ENCODE assay signal across 18 cellular contexts in genomic region chr10:17415046-17415643, GRCh38. TPM values are rescaled to one million over a fixed set of nuclear protein-coding genes. Genes with fewer than 3 reads are reported as not detected.
DNase-seq lines count a peak whose midpoint lies in the region; ATAC-seq, FAIRE-seq and TF ChIP-seq lines count a peak whose summit lies in the region.
"Had no signal": no experiment of that assay in that cellular context is flagged by ENCODE, and none has a peak within 500 bp of the region (broad histone marks: within the 10 kb centered on the region; RNA-seq: fewer than 3 reads in every experiment).

No MANE protein-coding gene starts in this region.

- H3K36me3 Mint-ChIP-seq in naive thymus-derived CD4-positive, alpha-beta T cell, result peaks cover 4 to 24% (median 7%) of the 10 kb centered on the region in 5 donors
- H3K36me3 Mint-ChIP-seq in Caco-2 (ENCODE audit: insufficient read depth, unreplicated experiment), result no peaks in the 10 kb centered on the region

- H3K9me3 ChIP-seq in K562 (replicated peaks; ENCODE audit: control insufficient read depth, insufficient read depth, low read depth, low read length), result no peaks in the 10 kb centered on the region
- H3K9me3 ChIP-seq in naive thymus-derived CD4-positive, alpha-beta T cell (ENCODE audit: control insufficient read depth in 2 of 3, low read length in 3 of 3), result no peaks in the 10 kb centered on the region
- no peaks in the 10 kb centered on the region for H3K9me3 ChIP-seq in Caco-2
- H3K9me3 ChIP-seq: A549, BE2C had no signal

- CTCF ChIA-PET in K562 (lab: Yijun Ruan, JAX; ENCODE audit: low intra/inter-chr PET ratio) (no interaction called here), Caco-2 (lab: Charles Lee) (no interaction called here)
- CTCF ChIA-PET in naive thymus-derived CD4-positive, alpha-beta T cell (lab: Charles Lee), result interaction anchor here (0.6 kb wide), 1 partner anchor 14 kb away, joined by 3 read pairs; no protein-coding TSS in a partner anchor

- intact Hi-C loops in K562 (cut with micrococcal nuclease) (no loop called here), Caco-2 (cut with micrococcal nuclease; ENCODE audit: unreplicated experiment) (no loop called here)
- intact Hi-C loops in naive thymus-derived CD4-positive, alpha-beta T cell (cut with micrococcal nuclease), result no loop called here

- POLR2A ChIA-PET in K562 (lab: Yijun Ruan, JAX), result interaction anchor here (0.7 to 1.0 kb wide), 4 partner anchors 9 to 40 kb away, joined by 3 to 5 read pairs (median 3); no protein-coding TSS in a partner anchor
- POLR2A ChIA-PET in naive thymus-derived CD4-positive, alpha-beta T cell (lab: Charles Lee), result interaction anchor here (14.3 kb wide), 1 partner anchor 12 kb away, joined by 200 read pairs; no protein-coding TSS in a partner anchor
- POLR2A ChIA-PET in Caco-2 (lab: Charles Lee), result no interaction called here

- H3K36me3 ChIP-seq in K562 (ENCODE audit: control insufficient read depth, insufficient read depth, low read length), result peaks cover 3% of the 10 kb centered on the region; the same call in 2 of the 3 replicates
- no peaks in the 10 kb centered on the region for H3K36me3 ChIP-seq in naive thymus-derived CD4-positive, alpha-beta T cell (ENCODE audit: control insufficient read depth in 2 of 3, insufficient read depth in 3 of 3, low read length in 3 of 3)
- H3K36me3 ChIP-seq in Caco-2 (ENCODE audit: control insufficient read depth, insufficient read depth, low read length), result no peaks in the 10 kb centered on the region
- H3K36me3 ChIP-seq: BE2C had no signal

- no peaks in the 10 kb centered on the region for H4K20me1 ChIP-seq in K562 (replicated peaks; ENCODE audit: control insufficient read depth, insufficient read depth, low read length)

- H3K9me3 Mint-ChIP-seq in naive thymus-derived CD4-positive, alpha-beta T cell, result peaks cover 0 to 14% (median 0%) of the 10 kb centered on the region in 11 donors
- no peaks in the 10 kb centered on the region for H3K9me3 Mint-ChIP-seq in Caco-2 (ENCODE audit: unreplicated experiment)
- H3K9me3 Mint-ChIP-seq: CD8-positive, alpha-beta memory T cell had no signal

- H3K4me1 Mint-ChIP-seq in naive thymus-derived CD4-positive, alpha-beta T cell, result peaks cover 14 to 53% (median 44%) of the 10 kb centered on the region in 7 donors
- H3K4me1 Mint-ChIP-seq in Caco-2 (ENCODE audit: low read depth, unreplicated experiment), result no peaks in the 10 kb centered on the region

- H3K79me2 ChIP-seq in K562 (ENCODE audit: control insufficient read depth, insufficient read depth, low read length), result no peaks in the 10 kb centered on the region

- no peak overlapping the region for H3K4me3 ChIP-seq in K562
- H3K4me3 ChIP-seq in naive thymus-derived CD4-positive, alpha-beta T cell (ENCODE audit: low read length), result no peak overlapping the region
- no peak overlapping the region for H3K4me3 ChIP-seq in Caco-2 (ENCODE audit: low read depth, low read length)
- H3K4me3 ChIP-seq: A549, GM23248 had no signal

- in situ Hi-C loops in K562 (cut with MboI), result no loop called here

- BruUV-seq in K562 (replicated peaks; lab: Mats Ljungman, UMichigan), result no TSS peak
- no TSS peak for BruUV-seq in Caco-2 (replicated peaks; lab: Mats Ljungman, UMichigan)

- no peak overlapping the region for H3K4me2 ChIP-seq in K562 (ENCODE audit: insufficient read depth, low read length)
- H3K4me2 ChIP-seq: A549 had no signal

- H3K27ac Mint-ChIP-seq in naive thymus-derived CD4-positive, alpha-beta T cell, result peak overlapping the region in 5 of 9 donors; percentile 0 to 80 (median 42)
- H3K27ac Mint-ChIP-seq in Caco-2 (ENCODE audit: unreplicated experiment), result no peak overlapping the region

- TF ChIP-seq RAD21 in K562 (CRISPR knock-in tag; conservative IDR thresholded peaks at IDR 0.05 in 1 of 2, IDR thresholded peaks at IDR 0.05 in 1 of 2), result no peak

- WGBS in K562 (ENCODE audit: insufficient coverage, low coverage, missing lambda C conversion rate), result 84% methylated on average over 3 of the region's 3 CpGs

- H3K27me3 ChIP-seq in K562 (ENCODE audit: control insufficient read depth in 2 of 2, insufficient read depth in 2 of 2, low read length in 2 of 2) (no peaks in the 10 kb centered on the region), Caco-2 (replicated peaks; ENCODE audit: control insufficient read depth, insufficient read depth, low read length) (no peaks in the 10 kb centered on the region)
- H3K27me3 ChIP-seq in naive thymus-derived CD4-positive, alpha-beta T cell (ENCODE audit: control insufficient read depth in 2 of 2, insufficient read depth in 2 of 2, low read length in 2 of 2), result no peaks in the 10 kb centered on the region
- H3K27me3 ChIP-seq: BE2C had no signal

- no peak overlapping the region for H3K9ac ChIP-seq in K562 (ENCODE audit: insufficient read depth in 1 of 2, low read depth in 2 of 2, low read length in 2 of 2)
- H3K9ac ChIP-seq: GM23248 had no signal

- TF ChIP-seq EP300 in K562 (IDR thresholded peaks at IDR 0.05; ENCODE audit: low read length), result no peak

- ATAC-seq in K562, result no peak
- ATAC-seq in naive thymus-derived CD4-positive, alpha-beta T cell, result no peak
- ATAC-seq: A549 had no signal

- TF ChIP-seq POLR2A in K562 (conservative IDR thresholded peaks at IDR 0.05), result no peak

- peak overlapping the region in 1 of 10 donors; percentile 54 for H3K4me3 Mint-ChIP-seq in naive thymus-derived CD4-positive, alpha-beta T cell
- no peak overlapping the region for H3K4me3 Mint-ChIP-seq in Caco-2 (ENCODE audit: unreplicated experiment)
- H3K4me3 Mint-ChIP-seq: CD8-positive, alpha-beta memory T cell had no signal

- peak overlapping the region; percentile 23; the same call in 1 of the 3 replicates for H3K27ac ChIP-seq in K562 (ENCODE audit: extremely low read depth, low read depth, low read length)
- no peak overlapping the region for H3K27ac ChIP-seq in naive thymus-derived CD4-positive, alpha-beta T cell (ENCODE audit: low read depth, low read length)
- H3K27ac ChIP-seq: A549, C4-2B, GM23248 had no signal

- H2AFZ ChIP-seq in K562 (ENCODE audit: low read depth, low read length), result peak overlapping the region; percentile 40
- H2AFZ ChIP-seq: GM23248 had no signal

- FAIRE-seq in K562 (lab: Jason Lieb, UNC), result no peak
- FAIRE-seq: A549, G401.6, GM12891 had no signal

- peaks cover 0 to 37% (median 0%) of the 10 kb centered on the region in 5 donors for H3K27me3 Mint-ChIP-seq in naive thymus-derived CD4-positive, alpha-beta T cell
- H3K27me3 Mint-ChIP-seq in Caco-2 (ENCODE audit: insufficient read depth, unreplicated experiment), result peaks cover 4% of the 10 kb centered on the region

- TF ChIP-seq CTCF in K562 (IDR thresholded peaks at IDR 0.05 in 2 of 3, conservative IDR thresholded peaks at IDR 0.05 in 1 of 3; ENCODE audit: insufficient read depth in 2 of 3, low read depth in 1 of 3, low read length in 3 of 3) (no peak), Caco-2 (IDR thresholded peaks at IDR 0.05; ENCODE audit: insufficient read depth in 1 of 2, low read depth in 1 of 2, low read length in 1 of 2, severe bottlenecking in 1 of 2, unreplicated experiment in 1 of 2) (no peak)

- DNase-seq in ELF-1 (ENCODE audit: low read depth, low spot score), result peak; percentile 61
- peak; percentile 54 to 76 for DNase-seq in NCI-H524 (lab: John Stamatoyannopoulos, UW)
- DNase-seq in K562 (ENCODE audit: extremely low read depth in 1 of 4, low spot score in 3 of 4), result peak in 2 of 4 experiments; percentile 38 to 41
- DNase-seq in naive thymus-derived CD4-positive, alpha-beta T cell, result no peak
- DNase-seq in Caco-2, result no peak
- DNase-seq in NCI-H69 (lab: John Stamatoyannopoulos, UW), result no peak
- no peak for DNase-seq in NCI-H146 treated with DMSO at 0.1 percent for 48 hours (lab: John Stamatoyannopoulos, UW; ENCODE audit: unreplicated experiment)
- no peak for DNase-seq in RKO (ENCODE audit: low spot score)
- DNase-seq: BE2C; CD8-positive, alpha-beta memory T cell; DMS79; GM23248; H7 had no signal

- H3K9me1 ChIP-seq in K562 (ENCODE audit: control insufficient read depth, insufficient read depth, low read length), result no peaks in the 10 kb centered on the region

- H3K4me1 ChIP-seq in K562 (replicated peaks in 1 of 2; ENCODE audit: control insufficient read depth in 2 of 2, insufficient read depth in 2 of 2, low read length in 2 of 2) (peaks cover 18 to 49% of the 10 kb centered on the region in 2 experiments; a peak in 4 of 5 replicates), Caco-2 (no peaks in the 10 kb centered on the region)
- peaks cover 0 to 8% of the 10 kb centered on the region in 2 donors for H3K4me1 ChIP-seq in naive thymus-derived CD4-positive, alpha-beta T cell (ENCODE audit: control insufficient read depth in 2 of 2, insufficient read depth in 2 of 2, low read length in 2 of 2)
- H3K4me1 ChIP-seq: A549, BE2C had no signal

TF ChIP-seq in K562, 482 proteins besides CTCF, POLR2A, EP300 and RAD21 (continues in another document):
- TF ChIP-seq POLR2B (IDR thresholded peaks at IDR 0.05; ENCODE audit: low read depth, partially characterized antibody), result no peak
- no peak for TF ChIP-seq FOXK2 (conservative IDR thresholded peaks at IDR 0.05 in 1 of 2, IDR thresholded peaks at IDR 0.05 in 1 of 2; ENCODE audit: low read depth in 2 of 2)

RNA-seq across cellular contexts. Expression of gene ST8SIA6, which starts 39.2 kb away (rescaled TPM):
- total RNA-seq in K562 (2011; cell fraction: chromatin; rRNA removed; ENCODE audit: low replicate concordance), result 2.7 and 7.6 TPM in 2 replicates
- total RNA-seq in K562 (2011; cell fraction: nucleolus; rRNA removed), result 2.2 and 3.4 TPM in 2 replicates
- 5.1 and 5.6 TPM in 2 replicates for total RNA-seq in K562 (2011; cell fraction: nucleoplasm; rRNA removed)
- total RNA-seq in K562 (2014; rRNA removed) (3.9 and 5.1 TPM in 2 replicates), K562 (2014; rRNA removed; fragmentation: Illumina TruSeq; extraction: Trizol) (6.4 and 7.2 TPM in 2 replicates), K562 (2015; rRNA removed; fragmentation: Illumina TruSeq; extraction: Trizol) (4.8 and 6.7 TPM in 2 replicates), K562 (2021) (5.0 and 6.6 TPM in 2 replicates), Caco-2 (2022) (0.16 TPM in 1 of 2 replicates, not detected in the other)
- polyA plus RNA-seq in K562 (2011; rRNA removed) (4.4 and 6.6 TPM in 2 replicates), K562 (2014; fragmentation: Illumina TruSeq; extraction: Trizol) (4.1 and 5.2 TPM in 2 replicates), K562 (2014; fragmentation: Nextera tagmentation; extraction: Ambion mirVana) (1 to 10 TPM in 1 of 2 experiments, under 1 TPM in 1; 0.69 to 1.2 TPM), K562 (2014; rRNA removed) (3.2 and 3.3 TPM in 2 replicates)
- polyA plus RNA-seq in K562 (2011; cell fraction: cytosol; rRNA removed), result 1.5 and 1.7 TPM in 2 replicates
- 2.2 and 2.9 TPM in 2 replicates for polyA plus RNA-seq in K562 (2011; cell fraction: nucleus; rRNA removed)
- 2.9 and 5.6 TPM in 2 replicates for polyA plus RNA-seq in K562 (2012)
- 7.8 and 11.2 TPM in 2 replicates for polyA minus RNA-seq in K562 (2011; rRNA and poly(A)+ RNA removed)
- polyA minus RNA-seq in K562 (2011; cell fraction: cytosol; rRNA and poly(A)+ RNA removed), result 2.1 and 7.0 TPM in 2 replicates
- polyA minus RNA-seq in K562 (2011; cell fraction: nucleus; rRNA and poly(A)+ RNA removed), result 1.8 and 2.7 TPM in 2 replicates
- 1 to 10 TPM in 1 of 5 experiments, under 1 TPM in 4; 0.43 to 2.5 (median 0.60) TPM for total RNA-seq in naive thymus-derived CD4-positive, alpha-beta T cell
- under 1 TPM; 0.08 to 0.47 TPM for polyA plus RNA-seq in naive thymus-derived CD4-positive, alpha-beta T cell
- total RNA-seq: CD8-positive, alpha-beta memory T cell; GM23248 had no signal
- polyA plus RNA-seq: AG04450, GM23248 had no signal

Comparison
In these comparisons a context has a peak if more than half of its experiments do, and no peak if none do; other contexts are left out.
1. DNase-seq: peak in ELF-1 (single experiment) and NCI-H524 (2 of 2); none in naive thymus-derived CD4-positive, alpha-beta T cell (0 of 9), Caco-2 (0 of 2), NCI-H69 (single experiment), NCI-H146 treated with DMSO at 0.1 percent for 48 hours (single experiment) and RKO (single experiment).